ENCODE assay signal across 9 cellular contexts in genomic region chr13:40672310-40673060, GRCh38. TPM values are rescaled to one million over a fixed set of nuclear protein-coding genes. Genes with fewer than 3 reads are reported as not detected.
A peak's percentile ranks its signal among the peaks of the same experiment; 100 is the strongest.
DNase-seq lines count a peak whose midpoint lies in the region; ATAC-seq, FAIRE-seq and TF ChIP-seq lines count a peak whose summit lies in the region.
"Had no signal": no experiment of that assay in that cellular context is flagged by ENCODE, and none has a peak within 500 bp of the region (broad histone marks: within the 10 kb centered on the region; RNA-seq: fewer than 3 reads in every experiment).

No MANE protein-coding gene starts in this region.

- H3K4me3 ChIP-seq in bronchial epithelial cell (ENCODE audit: low read depth, low read length): no peak overlapping the region
- H3K4me3 ChIP-seq in psoas muscle: no peak overlapping the region
- H3K4me3 ChIP-seq in CD4-positive, alpha-beta memory T cell (ENCODE audit: low read length in 2 of 2): no peak overlapping the region
- H3K4me3 ChIP-seq in uterus: no peak overlapping the region

- H3K27ac ChIP-seq in psoas muscle (peak overlapping the region; percentile 4), uterus (no peak overlapping the region)
- no peak overlapping the region for H3K27ac ChIP-seq in CD4-positive, alpha-beta memory T cell (ENCODE audit: low read depth, low read length)

- FAIRE-seq in bronchial epithelial cell (lab: Jason Lieb, UNC): no peak

- H3K27me3 ChIP-seq in bronchial epithelial cell (ENCODE audit: control insufficient read depth, insufficient read depth, low read length) (no peaks in the 10 kb centered on the region), psoas muscle (ENCODE audit: insufficient read depth in 3 of 3, low read length in 2 of 3) (no peaks in the 10 kb centered on the region), uterus (no peaks in the 10 kb centered on the region)
- H3K27me3 ChIP-seq in CD4-positive, alpha-beta memory T cell (ENCODE audit: insufficient read depth, low read length): no peaks in the 10 kb centered on the region

- no peak overlapping the region for H3K4me3 Mint-ChIP-seq in CD4-positive, alpha-beta memory T cell
- H3K4me3 Mint-ChIP-seq: memory B cell had no signal

- H3K9me3 ChIP-seq in psoas muscle: no peaks in the 10 kb centered on the region
- H3K9me3 ChIP-seq in CD4-positive, alpha-beta memory T cell (ENCODE audit: control insufficient read depth in 1 of 2, low read length in 2 of 2): no peaks in the 10 kb centered on the region
- no peaks in the 10 kb centered on the region for H3K9me3 ChIP-seq in uterus

- TF ChIP-seq CTCF in bronchial epithelial cell (IDR thresholded peaks at IDR 0.05; ENCODE audit: insufficient read depth, low read length, severe bottlenecking): no peak
- TF ChIP-seq CTCF in psoas muscle (IDR thresholded peaks at IDR 0.05): no peak
- TF ChIP-seq CTCF in uterus (IDR thresholded peaks at IDR 0.05): no peak

- CTCF ChIA-PET in CD4-positive, alpha-beta memory T cell (lab: Charles Lee; ENCODE audit: partially characterized antibody): interaction anchor here (1.1 to 2.9 kb wide), 4 partner anchors 11 to 730 kb away, joined by 3 to 23 read pairs (median 4); no protein-coding TSS in a partner anchor

- TF ChIP-seq POLR2A in uterus (IDR thresholded peaks at IDR 0.05): no peak

- ATAC-seq in psoas muscle: peak in 1 of 4 donors; percentile 41

- no peaks in the 10 kb centered on the region for H3K27me3 Mint-ChIP-seq in CD4-positive, alpha-beta memory T cell
- H3K27me3 Mint-ChIP-seq: memory B cell had no signal

- H3K27ac Mint-ChIP-seq in CD4-positive, alpha-beta memory T cell: no peak overlapping the region
- H3K27ac Mint-ChIP-seq: memory B cell had no signal

- peaks cover 0 to 5% of the 10 kb centered on the region in 2 donors for H3K36me3 Mint-ChIP-seq in CD4-positive, alpha-beta memory T cell
- H3K36me3 Mint-ChIP-seq: memory B cell had no signal

- intact Hi-C loops in psoas muscle (cut with DNase I) (no loop called here), uterus (cut with DNase I; ENCODE audit: low total_unique reads) (no loop called here)
- intact Hi-C loops in CD4-positive, alpha-beta memory T cell (cut with micrococcal nuclease): no loop called here

- DNase-seq in NCI-H82 (lab: John Stamatoyannopoulos, UW) (peak; percentile 27), NCI-H82 treated with DMSO at 0.1 percent for 48 hours (lab: John Stamatoyannopoulos, UW; ENCODE audit: unreplicated experiment) (no peak), NCI-H226 (peak; percentile 77), bronchial epithelial cell (ENCODE audit: low read depth) (peak; percentile 95), psoas muscle (no peak), uterus (no peak)
- DNase-seq in CD4-positive, alpha-beta memory T cell: no peak
- no peak for DNase-seq in NK-92 treated with Interleukin-12 subunit alpha and Interleukin-12 subunit beta, amount 100 ng/mL, for 24 hours (lab: John Stamatoyannopoulos, UW)

- POLR2A ChIA-PET in CD4-positive, alpha-beta memory T cell (lab: Charles Lee; ENCODE audit: partially characterized antibody): interaction anchor here (1.3 kb wide), 1 partner anchor 178 kb away, joined by 3 read pairs; no protein-coding TSS in a partner anchor

- peaks cover 12 to 28% (median 20%) of the 10 kb centered on the region in 4 donors for H3K4me1 Mint-ChIP-seq in CD4-positive, alpha-beta memory T cell

- H3K36me3 ChIP-seq in bronchial epithelial cell (ENCODE audit: control insufficient read depth, insufficient read depth, low read length) (no peaks in the 10 kb centered on the region), psoas muscle (ENCODE audit: insufficient read depth in 1 of 2, low read depth in 1 of 2) (no peaks in the 10 kb centered on the region), uterus (no peaks in the 10 kb centered on the region)
- no peaks in the 10 kb centered on the region for H3K36me3 ChIP-seq in CD4-positive, alpha-beta memory T cell (ENCODE audit: insufficient read depth, low read length)

- H3K9me3 Mint-ChIP-seq in CD4-positive, alpha-beta memory T cell: peaks cover 0 to 2% (median 0%) of the 10 kb centered on the region in 8 donors
- H3K9me3 Mint-ChIP-seq: memory B cell had no signal

- WGBS in psoas muscle, 3 donors: 33 to 43% (median 39%) methylated on average over 3 of the region's 3 CpGs

- H3K4me1 ChIP-seq in psoas muscle (peaks cover 26% of the 10 kb centered on the region), uterus (no peaks in the 10 kb centered on the region)
- peaks cover 19% of the 10 kb centered on the region for H3K4me1 ChIP-seq in CD4-positive, alpha-beta memory T cell (ENCODE audit: insufficient read depth, low read length)

RNA-seq across cellular contexts. Expression of gene FOXO1, which starts 6.0 kb away (rescaled TPM):
- total RNA-seq in bronchial epithelial cell (7.6 and 12.2 TPM in 2 replicates), psoas muscle (100 to 1,000 TPM in 2 of 4 donors, 10 to 100 TPM in 2; 54.3 to 160 (median 91.1) TPM), uterus (100 to 1,000 TPM in 1 of 4 donors, 10 to 100 TPM in 3; 46.8 to 130 (median 60.9) TPM)
- 10 to 100 TPM; 23.8 to 83.2 (median 68.3) TPM for polyA plus RNA-seq in psoas muscle
- 10 to 100 TPM; 68.0 to 68.4 TPM for total RNA-seq in CD4-positive, alpha-beta memory T cell
- polyA plus RNA-seq in CD4-positive, alpha-beta memory T cell: 10 to 100 TPM; 35.2 to 72.3 TPM

Comparison
In these comparisons a context has a peak if more than half of its experiments do, and no peak if none do; other contexts are left out.
1. DNase-seq: peak in NCI-H82 (single experiment), NCI-H226 (single experiment) and bronchial epithelial cell (single experiment); none in NCI-H82 treated with DMSO at 0.1 percent for 48 hours (single experiment), psoas muscle (0 of 2), CD4-positive, alpha-beta memory T cell (0 of 5), NK-92 treated with Interleukin-12 subunit alpha and Interleukin-12 subunit beta, amount 100 ng/mL, for 24 hours (single experiment) and uterus (0 of 2).